23 cellular contexts compared by ENCODE assay signal in the genomic region with DNA sequence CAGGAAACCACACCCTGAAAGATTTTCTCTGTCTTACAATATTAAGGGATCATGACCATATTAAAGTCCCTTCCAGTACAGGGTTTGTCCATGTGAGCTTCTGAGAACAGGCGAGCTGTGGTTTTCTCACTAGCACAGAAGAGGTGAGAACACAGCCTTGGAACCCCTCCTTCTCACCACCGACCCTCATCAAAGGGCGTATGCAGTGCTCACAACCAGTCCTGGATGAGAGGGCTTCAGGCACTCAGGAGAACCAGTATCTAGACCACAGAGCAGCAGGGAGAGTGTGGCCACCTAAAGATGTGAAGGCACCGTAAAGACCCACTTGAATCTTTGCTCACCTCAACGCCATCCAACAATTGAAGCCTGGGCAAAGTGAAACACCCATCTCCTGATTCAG.
DNase-seq lines count a peak whose midpoint lies in the region; ATAC-seq and TF ChIP-seq lines count a peak whose summit lies in the region.
"Had no signal": no experiment of that assay in that cellular context is flagged by ENCODE, and none has a peak within 500 bp of the region (broad histone marks: within the 10 kb centered on the region; RNA-seq: fewer than 3 reads in every experiment).

No MANE protein-coding gene starts in this region.

- no peak overlapping the region for H3K4me2 ChIP-seq in GM23338

- 97 to 99% methylated on average over 5 of the region's 5 CpGs for WGBS in aorta, 2 donors
- WGBS in stomach, 5 donors = 84 to 93% (median 92%) methylated on average over 5 of the region's 5 CpGs

- H3K9me3 ChIP-seq in CD4-positive, alpha-beta memory T cell (ENCODE audit: control insufficient read depth in 1 of 2, low read length in 2 of 2) = no peaks in the 10 kb centered on the region
- no peaks in the 10 kb centered on the region for H3K9me3 ChIP-seq in CD8-positive, alpha-beta memory T cell (ENCODE audit: low read length)
- no peaks in the 10 kb centered on the region for H3K9me3 ChIP-seq in aorta (ENCODE audit: control insufficient read depth, low read length)
- no peaks in the 10 kb centered on the region for H3K9me3 ChIP-seq in stomach
- H3K9me3 ChIP-seq: neutrophil, psoas muscle, sigmoid colon had no signal

- H3K4me3 ChIP-seq in CD4-positive, alpha-beta memory T cell (ENCODE audit: low read length in 2 of 2) = peak overlapping the region in 1 of 2 donors; percentile 25
- peak overlapping the region; percentile 19 for H3K4me3 ChIP-seq in CD8-positive, alpha-beta memory T cell (ENCODE audit: low read length)
- H3K4me3 ChIP-seq in aorta (ENCODE audit: low read length in 2 of 2) (no peak overlapping the region), stomach (no peak overlapping the region), GM23338 (no peak overlapping the region)
- H3K4me3 ChIP-seq: GM12878, psoas muscle, sigmoid colon had no signal

- no peak for TF ChIP-seq POLR2A in stomach (IDR thresholded peaks at IDR 0.05)

- H3F3A ChIP-seq in GM23338 (replicated peaks; ENCODE audit: low read depth) = no peaks in the 10 kb centered on the region

- POLR2A ChIA-PET in CD4-positive, alpha-beta memory T cell (lab: Charles Lee; ENCODE audit: partially characterized antibody) = interaction anchor here (0.5 kb wide), 1 partner anchor 319 kb away, joined by 3 read pairs; no protein-coding TSS in a partner anchor
- POLR2A ChIA-PET in CD8-positive, alpha-beta memory T cell (lab: Charles Lee) = no interaction called here

- ATAC-seq in natural killer cell (peak; percentile 74 to 91 (median 80)), aorta (ENCODE audit: low FRiP score) (no peak), HG03432 (IDR thresholded peaks at IDR 0.05; ENCODE audit: unreplicated experiment) (no peak), GM23338 (no peak)
- ATAC-seq: GM12878, psoas muscle, SK-N-SH treated with all-trans-retinoic acid at 6 μM for 48 hours had no signal

- H3K79me2 ChIP-seq in GM23338 (replicated peaks; ENCODE audit: insufficient read depth) = no peaks in the 10 kb centered on the region

- no peak for TF ChIP-seq EP300 in stomach (IDR thresholded peaks at IDR 0.05)

- CTCF ChIA-PET in CD4-positive, alpha-beta memory T cell (lab: Charles Lee; ENCODE audit: partially characterized antibody) = interaction anchor here (1.2 to 2.7 kb wide), 4 partner anchors 18 to 442 kb away, joined by 3 to 13 read pairs (median 8); no protein-coding TSS in a partner anchor
- CTCF ChIA-PET in CD8-positive, alpha-beta memory T cell (lab: Charles Lee) = interaction anchor here (0.8 to 1.7 kb wide), 6 partner anchors 16 to 640 kb away, joined by 3 to 11 read pairs (median 4); no protein-coding TSS in a partner anchor

- H3K27ac Mint-ChIP-seq in CD4-positive, alpha-beta memory T cell = peak overlapping the region in 5 of 7 donors; percentile 19 to 85 (median 40)
- peak overlapping the region; percentile 38 to 96 (median 91) for H3K27ac Mint-ChIP-seq in CD8-positive, alpha-beta memory T cell
- H3K27ac Mint-ChIP-seq in activated naive CD8-positive, alpha-beta T cell = peak overlapping the region; percentile 34
- H3K27ac Mint-ChIP-seq in natural killer cell = peak overlapping the region; percentile 89 to 92
- H3K27ac Mint-ChIP-seq in GM23338 = no peak overlapping the region

- peak in 1 of 5 donors; percentile 12 for DNase-seq in CD4-positive, alpha-beta memory T cell
- DNase-seq in CD8-positive, alpha-beta memory T cell = peak in 4 of 5 donors; percentile 16 to 75 (median 53)
- DNase-seq in natural killer cell = peak; percentile 39
- DNase-seq in aorta = no peak
- DNase-seq in stomach = no peak
- DNase-seq in GM23338 (ENCODE audit: low spot score) = no peak
- DNase-seq: activated CD4-positive, alpha-beta T cell treated with anti-CD3 and anti-CD28 coated beads for 48 hours; activated effector memory CD4-positive, alpha-beta T cell treated with Interleukin-2 at 50 U/mL for 16 hours; anterior cingulate cortex; cortex of kidney; KG1; MM.1S; NCI-H1417 treated with DMSO at 0.1 percent for 48 hours; NCI-H510A; psoas muscle; sigmoid colon; stimulated activated CD4-positive, alpha-beta T cell treated with anti-CD3 and anti-CD28 coated beads, Interleukin-4, amount 100 ng/mL, for 4 hours had no signal

- no peaks in the 10 kb centered on the region for H4K20me1 ChIP-seq in GM23338 (replicated peaks; ENCODE audit: insufficient read depth)

- H3K36me3 Mint-ChIP-seq in CD4-positive, alpha-beta memory T cell = no peaks in the 10 kb centered on the region
- peaks cover 0 to 11% (median 3%) of the 10 kb centered on the region in 3 donors for H3K36me3 Mint-ChIP-seq in CD8-positive, alpha-beta memory T cell
- H3K36me3 Mint-ChIP-seq in activated naive CD8-positive, alpha-beta T cell = peaks cover 10% of the 10 kb centered on the region
- no peaks in the 10 kb centered on the region for H3K36me3 Mint-ChIP-seq in natural killer cell
- no peaks in the 10 kb centered on the region for H3K36me3 Mint-ChIP-seq in GM23338 (ENCODE audit: low read depth)

- H3K36me3 ChIP-seq in CD4-positive, alpha-beta memory T cell (ENCODE audit: insufficient read depth, low read length) = no peaks in the 10 kb centered on the region
- no peaks in the 10 kb centered on the region for H3K36me3 ChIP-seq in CD8-positive, alpha-beta memory T cell (ENCODE audit: insufficient read depth, low read length)
- H3K36me3 ChIP-seq in aorta (ENCODE audit: control insufficient read depth in 1 of 2, insufficient read depth in 2 of 2, low read length in 1 of 2) = no peaks in the 10 kb centered on the region
- H3K36me3 ChIP-seq in stomach = no peaks in the 10 kb centered on the region
- no peaks in the 10 kb centered on the region for H3K36me3 ChIP-seq in GM23338 (ENCODE audit: insufficient read depth)
- H3K36me3 ChIP-seq: neutrophil, sigmoid colon had no signal

- no peaks in the 10 kb centered on the region for H3K27me3 ChIP-seq in CD4-positive, alpha-beta memory T cell (ENCODE audit: insufficient read depth, low read length)
- no peaks in the 10 kb centered on the region for H3K27me3 ChIP-seq in CD8-positive, alpha-beta memory T cell (ENCODE audit: insufficient read depth, low read length, poor library complexity, severe bottlenecking)
- H3K27me3 ChIP-seq in aorta (ENCODE audit: control insufficient read depth in 1 of 2, insufficient read depth in 2 of 2, low read length in 1 of 2) = no peaks in the 10 kb centered on the region
- H3K27me3 ChIP-seq in stomach = no peaks in the 10 kb centered on the region
- H3K27me3 ChIP-seq in GM23338 (ENCODE audit: insufficient read depth) = no peaks in the 10 kb centered on the region
- H3K27me3 ChIP-seq: neutrophil, sigmoid colon had no signal

- peak overlapping the region in 3 of 8 donors; percentile 21 to 55 (median 51) for H3K4me3 Mint-ChIP-seq in CD4-positive, alpha-beta memory T cell
- H3K4me3 Mint-ChIP-seq in CD8-positive, alpha-beta memory T cell = peak overlapping the region; percentile 14 to 87 (median 65)
- no peak overlapping the region for H3K4me3 Mint-ChIP-seq in activated naive CD8-positive, alpha-beta T cell
- peak overlapping the region; percentile 77 for H3K4me3 Mint-ChIP-seq in natural killer cell
- no peak overlapping the region for H3K4me3 Mint-ChIP-seq in GM23338

- H3K4me1 Mint-ChIP-seq in CD4-positive, alpha-beta memory T cell = peaks cover 16 to 39% (median 23%) of the 10 kb centered on the region in 4 donors
- H3K4me1 Mint-ChIP-seq in CD8-positive, alpha-beta memory T cell = peaks cover 44 to 61% (median 51%) of the 10 kb centered on the region in 3 donors
- peaks cover 36% of the 10 kb centered on the region for H3K4me1 Mint-ChIP-seq in activated naive CD8-positive, alpha-beta T cell (ENCODE audit: low read depth)
- peaks cover 67 to 74% of the 10 kb centered on the region in 2 donors for H3K4me1 Mint-ChIP-seq in natural killer cell
- H3K4me1 Mint-ChIP-seq in GM23338 = no peaks in the 10 kb centered on the region; the same call in 2 of the 3 replicates

- peaks cover 20% of the 10 kb centered on the region for H3K4me1 ChIP-seq in CD4-positive, alpha-beta memory T cell (ENCODE audit: insufficient read depth, low read length)
- peaks cover 44% of the 10 kb centered on the region for H3K4me1 ChIP-seq in CD8-positive, alpha-beta memory T cell (ENCODE audit: insufficient read depth, low read length)
- H3K4me1 ChIP-seq in aorta (ENCODE audit: control insufficient read depth in 1 of 2, insufficient read depth in 2 of 2, low read length in 2 of 2) (no peaks in the 10 kb centered on the region), stomach (peaks cover 0 to 9% (median 0%) of the 10 kb centered on the region in 4 donors), GM23338 (ENCODE audit: insufficient read depth) (no peaks in the 10 kb centered on the region)
- H3K4me1 ChIP-seq: sigmoid colon had no signal

- H3K27ac ChIP-seq in CD4-positive, alpha-beta memory T cell (ENCODE audit: low read depth, low read length) = no peak overlapping the region
- H3K27ac ChIP-seq in CD8-positive, alpha-beta memory T cell (ENCODE audit: low read depth, low read length) = no peak overlapping the region
- H3K27ac ChIP-seq in aorta (ENCODE audit: low read depth in 1 of 2, low read length in 2 of 2) = no peak overlapping the region
- H3K27ac ChIP-seq in stomach = no peak overlapping the region
- H3K27ac ChIP-seq in GM23338 (ENCODE audit: low read depth) = no peak overlapping the region
- H3K27ac ChIP-seq: C4-2B, neutrophil, psoas muscle, sigmoid colon had no signal

- H2AFZ ChIP-seq in GM23338 = no peak overlapping the region

- TF ChIP-seq CTCF in natural killer cell (IDR thresholded peaks at IDR 0.05) (no peak), stomach (IDR thresholded peaks at IDR 0.05) (no peak), GM23338 (conservative IDR thresholded peaks at IDR 0.05; ENCODE audit: low read depth in 2 of 2) (no peak)

- intact Hi-C loops in CD4-positive, alpha-beta memory T cell (cut with micrococcal nuclease) = no loop called here
- intact Hi-C loops in natural killer cell (cut with micrococcal nuclease) = loop anchor here (5.0 kb wide), 2 partner anchors 112 to 327 kb away; no protein-coding TSS in a partner anchor
- intact Hi-C loops in aorta (cut with DNase I) = no loop called here
- intact Hi-C loops in stomach (cut with DNase I; ENCODE audit: low total_unique reads) = no loop called here

- no peaks in the 10 kb centered on the region for H3K9me2 ChIP-seq in GM23338 (ENCODE audit: insufficient read depth)

- no peaks in the 10 kb centered on the region for H3K27me3 Mint-ChIP-seq in CD4-positive, alpha-beta memory T cell
- H3K27me3 Mint-ChIP-seq in CD8-positive, alpha-beta memory T cell = no peaks in the 10 kb centered on the region
- H3K27me3 Mint-ChIP-seq in activated naive CD8-positive, alpha-beta T cell = no peaks in the 10 kb centered on the region
- H3K27me3 Mint-ChIP-seq in natural killer cell (ENCODE audit: low read depth in 2 of 2) (no peaks in the 10 kb centered on the region), GM23338 (ENCODE audit: insufficient read depth, low read depth, poor library complexity) (no peaks in the 10 kb centered on the region)

- H3K9me3 Mint-ChIP-seq in CD4-positive, alpha-beta memory T cell = peaks cover 0 to 6% (median 3%) of the 10 kb centered on the region in 8 donors
- H3K9me3 Mint-ChIP-seq in CD8-positive, alpha-beta memory T cell = peaks cover 0 to 7% (median 1%) of the 10 kb centered on the region in 5 donors
- peaks cover 5% of the 10 kb centered on the region for H3K9me3 Mint-ChIP-seq in activated naive CD8-positive, alpha-beta T cell (ENCODE audit: low read depth)
- peaks cover 0 to under 1% of the 10 kb centered on the region in 2 donors for H3K9me3 Mint-ChIP-seq in natural killer cell
- H3K9me3 Mint-ChIP-seq in GM23338 = peaks cover 17% of the 10 kb centered on the region

Comparison
In these comparisons a context has a peak if more than half of its experiments do, and no peak if none do; other contexts are left out.
1. DNase-seq: peak in CD8-positive, alpha-beta memory T cell (4 of 5) and natural killer cell (single experiment); none in aorta (0 of 2), stomach (single experiment) and GM23338 (single experiment).
2. H3K4me3 Mint-ChIP-seq: peak in CD8-positive, alpha-beta memory T cell (7 of 7) and natural killer cell (single experiment); none in activated naive CD8-positive, alpha-beta T cell (single experiment) and GM23338 (single experiment).
3. ATAC-seq: peak in natural killer cell (3 of 3); none in aorta (single experiment), HG03432 (single experiment) and GM23338 (single experiment).